Comparison of ENCODE assay signal across 8 cellular contexts in genomic region chr22:43142881-43143562, GRCh38. TPM values are rescaled to one million over a fixed set of nuclear protein-coding genes. Genes with fewer than 3 reads are reported as not detected.
DNase-seq lines count a peak whose midpoint lies in the region; ATAC-seq and TF ChIP-seq lines count a peak whose summit lies in the region.

Gene MCAT (minus strand): TSS chr22:43143398. CDS start chr22:43143348, 50 bp downstream.

- peak; percentile 57 for ATAC-seq in HG03097 (IDR thresholded peaks at IDR 0.05; ENCODE audit: low FRiP score, unreplicated experiment)

- DNase-seq in NCI-H460 (ENCODE audit: extremely low read depth, low read depth), result peak; percentile 55
- DNase-seq in activated CD4-positive, alpha-beta T cell treated with anti-CD3 and anti-CD28 coated beads for 24 hours (ENCODE audit: low read depth in 2 of 2), result peak; percentile 71 to 72
- DNase-seq in cerebellum (ENCODE audit: low spot score), result peak; percentile 88
- peak; percentile 37 for DNase-seq in kidney glomerular epithelial cell (lab: John Stamatoyannopoulos, UW)
- DNase-seq in stimulated activated CD4-positive, alpha-beta T cell treated with anti-CD3 and anti-CD28 coated beads, Interleukin-15, amount 100 ng/mL, for 24 hours, result peak; percentile 89

- TF ChIP-seq CTCF in 22Rv1 (IDR thresholded peaks at IDR 0.05), result no peak

- H3K27ac ChIP-seq in 22Rv1, result peak within 1 kb of the TSS; percentile 81

- TF ChIP-seq POLR2A in GM18526 (IDR thresholded peaks at IDR 0.05; ENCODE audit: extremely low read depth, insufficient read length), result peak; percentile 60

RNA-seq across cellular contexts. Expression of gene MCAT, which starts in this region (rescaled TPM):
- 13.3 and 15.0 TPM in 2 replicates for total RNA-seq in NCI-H460 (2014; rRNA removed; shearing (Covaris generic))
- 31.9 and 43.4 TPM in 2 replicates for polyA plus RNA-seq in NCI-H460 (2014; cell fraction: nucleus; rRNA removed)
- 16.9 TPM for total RNA-seq in cerebellum

Comparison
In these comparisons a context has a peak if more than half of its experiments do, and no peak if none do; other contexts are left out.
1. Peak in every context shown above with its lines: DNase-seq, ATAC-seq and H3K27ac ChIP-seq.
2. DNase-seq: peak in every context shown above with its lines; median percentile 89 in stimulated activated CD4-positive, alpha-beta T cell treated with anti-CD3 and anti-CD28 coated beads, Interleukin-15, amount 100 ng/mL, for 24 hours; 88 in cerebellum; 72 in activated CD4-positive, alpha-beta T cell treated with anti-CD3 and anti-CD28 coated beads for 24 hours; 55 in NCI-H460; 37 in kidney glomerular epithelial cell.